In the genomic region with DNA sequence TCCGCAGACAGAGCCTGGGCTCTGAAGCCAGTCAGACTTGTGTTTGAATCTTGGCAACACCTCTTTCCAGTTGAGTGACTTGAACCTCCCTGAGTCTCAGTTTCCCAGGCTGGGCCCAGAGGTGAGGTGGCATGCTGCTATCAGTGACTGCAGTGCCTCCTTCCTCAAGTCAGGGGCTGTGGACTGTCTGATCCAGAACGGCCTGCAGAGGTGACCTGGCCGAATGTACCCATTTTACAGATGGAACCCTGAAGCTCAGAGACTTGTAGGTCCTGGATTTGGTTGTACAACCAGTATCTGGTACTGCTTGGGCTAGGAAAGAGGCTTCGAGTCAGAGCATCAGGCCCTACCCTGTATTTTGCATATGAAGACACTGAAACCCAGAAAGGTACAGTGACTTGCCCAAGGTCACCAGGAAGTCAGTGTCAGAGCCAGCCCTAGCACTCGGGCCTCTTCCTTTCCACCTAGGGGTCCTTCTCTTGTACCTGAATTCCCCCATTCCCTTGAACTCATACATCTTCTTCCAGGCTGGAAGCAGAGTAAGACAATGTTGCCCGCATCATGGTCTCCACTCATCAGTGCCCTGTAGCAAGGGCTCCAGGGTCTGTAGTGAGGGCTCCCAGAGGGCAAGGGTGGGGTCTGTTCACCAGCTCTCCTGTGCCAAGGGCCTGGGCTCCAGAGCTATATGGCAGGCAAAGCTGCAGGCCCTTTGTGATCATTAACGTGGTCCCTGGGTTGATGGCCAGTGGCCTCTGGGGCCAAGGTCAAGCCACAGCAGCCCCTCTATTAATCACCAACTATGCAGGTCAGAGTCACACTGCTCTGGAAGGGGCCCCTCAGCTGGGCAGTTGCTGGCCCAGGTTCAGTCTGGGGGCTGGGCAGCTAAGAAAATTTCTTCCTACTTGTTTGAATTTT, we compare ENCODE assay signal across 16 cellular contexts. TPM values are rescaled to one million over a fixed set of nuclear protein-coding genes. Genes with fewer than 3 reads are reported as not detected.
DNase-seq lines count a peak whose midpoint lies in the region; ATAC-seq and TF ChIP-seq lines count a peak whose summit lies in the region.
"Had no signal": no experiment of that assay in that cellular context is flagged by ENCODE, and none has a peak within 500 bp of the region (broad histone marks: within the 10 kb centered on the region; RNA-seq: fewer than 3 reads in every experiment).

No MANE protein-coding gene starts in this region.

- TF ChIP-seq CTCF in parathyroid adenoma (IDR thresholded peaks at IDR 0.05), result no peak
- TF ChIP-seq CTCF in transverse colon (IDR thresholded peaks at IDR 0.05), result no peak

- H3K79me2 ChIP-seq in parathyroid adenoma, result no peaks in the 10 kb centered on the region

- H3K27ac ChIP-seq in caudate nucleus (ENCODE audit: low read depth, low read length) (peak overlapping the region; percentile 95), right cardiac atrium (ENCODE audit: low read length) (peak overlapping the region; percentile 86), parathyroid adenoma (peak overlapping the region; percentile 39), transverse colon (peak overlapping the region; percentile 79 to 95 (median 88))

- in situ Hi-C loops in transverse colon (cut with MboI; ENCODE audit: low pct_ligation_motif_present in 1 of 4, low pct_unique_long_range_greater_than_20kb in 1 of 4, low sequenced_read_pairs in 3 of 4), result no loop called here

- no peak for ATAC-seq in right cardiac atrium
- no peak for ATAC-seq in GM18868 (IDR thresholded peaks at IDR 0.05; ENCODE audit: unreplicated experiment)

- H3K9me3 ChIP-seq in right cardiac atrium (ENCODE audit: control insufficient read depth, low read length) (no peaks in the 10 kb centered on the region), parathyroid adenoma (ENCODE audit: control insufficient read depth, low read length) (no peaks in the 10 kb centered on the region), transverse colon (no peaks in the 10 kb centered on the region)

- no peak overlapping the region for H3K4me3 ChIP-seq in right cardiac atrium (ENCODE audit: low read length)
- H3K4me3 ChIP-seq in parathyroid adenoma (ENCODE audit: low read depth, low read length), result no peak overlapping the region
- H3K4me3 ChIP-seq in transverse colon, result no peak overlapping the region

- WGBS in right cardiac atrium, result 76% methylated on average over 7 of the region's 7 CpGs
- WGBS in transverse colon (ENCODE audit: low coverage in 1 of 2), 2 donors, result 80 to 83% methylated on average over 1 to 6 of the region's 7 CpGs

- H3K27me3 ChIP-seq in right cardiac atrium (ENCODE audit: control insufficient read depth, insufficient read depth) (no peaks in the 10 kb centered on the region), parathyroid adenoma (ENCODE audit: control insufficient read depth, insufficient read depth, low read length) (no peaks in the 10 kb centered on the region), transverse colon (no peaks in the 10 kb centered on the region)

- peaks cover 38% of the 10 kb centered on the region for H3K4me1 ChIP-seq in right cardiac atrium (ENCODE audit: control insufficient read depth, insufficient read depth, low read length)
- peaks cover 5% of the 10 kb centered on the region for H3K4me1 ChIP-seq in parathyroid adenoma
- peaks cover 56 to 81% (median 73%) of the 10 kb centered on the region in 4 donors for H3K4me1 ChIP-seq in transverse colon

- DNase-seq in caudate nucleus (lab: John Stamatoyannopoulos, UW) (no peak), right cardiac atrium (peak in 1 of 3 donors; percentile 26), transverse colon (no peak), AML-193 (lab: John Stamatoyannopoulos, UW) (no peak), NCI-H2029 (lab: John Stamatoyannopoulos, UW) (no peak)
- DNase-seq: activated CD4-positive, alpha-beta T cell treated with anti-CD3 and anti-CD28 coated beads, Interleukin-2, amount 50 U/mL, for 1 hour; CD4-positive, CD25-positive, alpha-beta regulatory T cell; EL; KG1; kidney glomerular epithelial cell; NCI-H1436 treated with DMSO at 0.1 percent for 48 hours; NCI-H526 treated with DMSO at 0.1 percent for 48 hours; RPMI8226; stimulated activated CD4-positive, alpha-beta T cell treated with anti-CD3 and anti-CD28 coated beads, Interleukin-1b, Interleukin-23, amount 100 ng/mL, for 48 hours had no signal

- no peak for TF ChIP-seq POLR2A in transverse colon (IDR thresholded peaks at IDR 0.05)

- no peak overlapping the region for H3K4me2 ChIP-seq in parathyroid adenoma (ENCODE audit: low read length)

- no peak for TF ChIP-seq EP300 in transverse colon (IDR thresholded peaks at IDR 0.05; ENCODE audit: low read depth)

- H3K9ac ChIP-seq in parathyroid adenoma, result no peak overlapping the region

- intact Hi-C loops in right cardiac atrium (cut with DNase I) (no loop called here), transverse colon (cut with DNase I; ENCODE audit: low total_unique reads) (no loop called here)

- no peak overlapping the region for H2AFZ ChIP-seq in parathyroid adenoma

- no peaks in the 10 kb centered on the region for H3K36me3 ChIP-seq in parathyroid adenoma (ENCODE audit: control insufficient read depth, insufficient read depth, low read length)
- H3K36me3 ChIP-seq in transverse colon, result no peaks in the 10 kb centered on the region

RNA-seq across cellular contexts. Expression of a gene that starts 28.5 kb away (rescaled TPM):
- 1,000 to 10,000 TPM in 3 of 4 donors, 100 to 1,000 TPM in 1; 949 to 1,838 (median 1,489) TPM for total RNA-seq in right cardiac atrium
- 1,813 TPM for polyA plus RNA-seq in right cardiac atrium
- 100 to 1,000 TPM; 628 to 986 (median 782) TPM for total RNA-seq in transverse colon

Comparison
In these comparisons a context has a peak if more than half of its experiments do, and no peak if none do; other contexts are left out.
1. H3K27ac ChIP-seq: peak in every context shown above with its lines; median percentile 95 in caudate nucleus; 88 in transverse colon; 86 in right cardiac atrium; 39 in parathyroid adenoma.